ENCODE assay signal across 11 cellular contexts in the genomic region with DNA sequence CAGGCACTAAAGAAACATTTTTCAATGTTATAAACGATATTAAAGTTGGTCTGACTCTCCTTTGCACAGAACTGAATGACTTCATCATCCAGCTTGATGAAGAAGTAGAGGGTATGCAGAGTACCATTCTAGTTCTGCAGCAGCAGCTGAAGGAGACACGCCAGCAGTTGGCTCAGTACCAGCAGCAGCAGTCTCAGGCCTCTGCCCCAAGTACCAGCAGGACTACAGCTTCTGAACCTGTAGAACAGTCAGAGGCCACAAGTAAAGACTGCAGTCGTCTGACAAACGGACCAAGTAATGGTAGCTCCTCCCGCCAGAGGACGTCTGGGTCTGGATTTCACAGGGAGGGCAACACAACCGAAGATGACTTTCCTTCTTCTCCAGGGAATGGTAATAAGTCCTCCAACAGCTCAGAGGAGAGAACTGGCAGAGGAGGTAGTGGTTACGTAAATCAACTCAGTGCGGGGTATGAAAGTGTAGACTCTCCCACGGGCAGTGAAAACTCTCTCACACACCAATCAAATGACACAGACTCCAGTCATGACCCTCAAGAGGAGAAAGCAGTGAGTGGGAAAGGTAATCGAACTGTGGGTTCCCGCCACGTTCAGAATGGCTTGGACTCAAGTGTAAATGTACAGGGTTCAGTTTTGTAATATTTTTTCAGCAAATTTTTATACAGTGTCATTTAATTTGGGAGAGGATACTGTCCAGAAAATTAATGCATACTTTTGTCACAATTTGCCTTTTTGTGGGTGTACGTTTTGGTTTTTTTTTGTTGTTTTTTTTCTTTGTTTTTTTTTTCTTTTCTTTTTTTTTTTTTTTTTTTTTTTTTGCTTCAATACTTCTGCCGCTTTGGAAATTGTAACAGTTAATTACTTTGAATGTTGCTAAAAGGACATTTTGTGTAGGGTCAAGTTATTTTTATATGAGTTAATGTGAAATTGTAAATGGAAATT. TPM values are rescaled to one million over a fixed set of nuclear protein-coding genes. Genes with fewer than 3 reads are reported as not detected.
DNase-seq lines count a peak whose midpoint lies in the region; ATAC-seq and TF ChIP-seq lines count a peak whose summit lies in the region.
"Had no signal": no experiment of that assay in that cellular context is flagged by ENCODE, and none has a peak within 500 bp of the region (broad histone marks: within the 10 kb centered on the region; RNA-seq: fewer than 3 reads in every experiment).

No MANE protein-coding gene starts in this region.

- no peak overlapping the region for H3K4me2 ChIP-seq in GM23248 (ENCODE audit: unreplicated experiment)

- H3F3A ChIP-seq in GM23248 (ENCODE audit: insufficient read depth) = peaks cover 72% of the 10 kb centered on the region

- H2AFZ ChIP-seq in GM23248 = no peak overlapping the region

- no peak overlapping the region for H3K4me3 ChIP-seq in GM23248

- peaks cover 16% of the 10 kb centered on the region for H3K4me1 ChIP-seq in GM23248 (ENCODE audit: insufficient read depth)

- DNase-seq in CD14-positive monocyte (ENCODE audit: low spot score) (no peak), GM23248 (peak; percentile 20), nephron progenitor cell (no peak), KG1 (lab: John Stamatoyannopoulos, UW) (no peak), H4 (ENCODE audit: low spot score) (no peak)
- DNase-seq: activated CD4-positive, alpha-beta T cell treated with anti-CD3 and anti-CD28 coated beads, Interleukin-2, amount 50 U/mL, for 1 hour; naive B cell; NCI-H1105 had no signal

- peaks cover 62% of the 10 kb centered on the region for H3K36me3 ChIP-seq in GM23248 (ENCODE audit: low read depth)

- peak overlapping the region in 4 of 7 donors; percentile 1 to 67 (median 20) for H3K27ac Mint-ChIP-seq in CD14-positive monocyte
- peak overlapping the region in 3 of 5 experiments; percentile 21 to 58 (median 58) for H3K27ac Mint-ChIP-seq in brain
- H3K27ac Mint-ChIP-seq in nephron progenitor cell = peak overlapping the region; percentile 94

- H3K27me3 ChIP-seq in GM23248 (replicated peaks; ENCODE audit: insufficient read depth) = no peaks in the 10 kb centered on the region

- H3K4me1 Mint-ChIP-seq in CD14-positive monocyte = peaks cover 6% of the 10 kb centered on the region
- H3K4me1 Mint-ChIP-seq in brain = peaks cover 6% of the 10 kb centered on the region
- H3K4me1 Mint-ChIP-seq in nephron progenitor cell = peaks cover 12% of the 10 kb centered on the region

- WGBS in GM23248 (ENCODE audit: low coverage in 1 of 2, low lambda C conversion rate in 2 of 2, missing lambda C conversion rate in 2 of 2), 2 experiments = 73 to 74% methylated on average over 15 of the region's 15 CpGs

- in situ Hi-C loops in GM23248 (cut with MboI) = no loop called here

- peaks cover 63% of the 10 kb centered on the region for H3K79me2 ChIP-seq in GM23248 (ENCODE audit: insufficient read depth)

- H3K9ac ChIP-seq in GM23248 = no peak overlapping the region

- peaks cover 68 to 78% of the 10 kb centered on the region in 2 donors for H3K36me3 Mint-ChIP-seq in CD14-positive monocyte
- H3K36me3 Mint-ChIP-seq in brain = peaks cover 54% of the 10 kb centered on the region
- H3K36me3 Mint-ChIP-seq in nephron progenitor cell (ENCODE audit: low read depth) = peaks cover 71% of the 10 kb centered on the region

- H3K27me3 Mint-ChIP-seq in CD14-positive monocyte (ENCODE audit: low read depth in 3 of 3) (no peaks in the 10 kb centered on the region), brain (no peaks in the 10 kb centered on the region), nephron progenitor cell (ENCODE audit: low read depth, poor library complexity) (peaks cover 4% of the 10 kb centered on the region)
- H3K27me3 Mint-ChIP-seq: naive B cell had no signal

- TF ChIP-seq CTCF in CD14-positive monocyte (IDR thresholded peaks at IDR 0.05) = no peak
- TF ChIP-seq CTCF in brain (conservative IDR thresholded peaks at IDR 0.05) = no peak
- TF ChIP-seq CTCF in nephron progenitor cell (IDR thresholded peaks at IDR 0.05) = no peak

- H3K9me3 ChIP-seq in GM23248 (ENCODE audit: low read depth) = no peaks in the 10 kb centered on the region

- intact Hi-C loops in CD14-positive monocyte (cut with micrococcal nuclease) = loop anchor here in 1 of 2 donors (5.0 kb wide), 1 partner anchor 32 kb away; a partner anchor contains a TSS

- H4K20me1 ChIP-seq in GM23248 (ENCODE audit: insufficient read depth) = no peaks in the 10 kb centered on the region

- H3K27ac ChIP-seq in GM23248 = peak overlapping the region; percentile 7; the same call in 1 of the 2 replicates

- no peaks in the 10 kb centered on the region for H3K9me3 Mint-ChIP-seq in CD14-positive monocyte
- H3K9me3 Mint-ChIP-seq in brain = no peaks in the 10 kb centered on the region
- no peaks in the 10 kb centered on the region for H3K9me3 Mint-ChIP-seq in nephron progenitor cell
- H3K9me3 Mint-ChIP-seq: naive B cell had no signal

- H3K9me2 ChIP-seq in GM23248 (ENCODE audit: insufficient read depth) = no peaks in the 10 kb centered on the region

- H3K4me3 Mint-ChIP-seq in CD14-positive monocyte (no peak overlapping the region), brain (no peak overlapping the region), nephron progenitor cell (no peak overlapping the region)

- ATAC-seq in GM19023 (IDR thresholded peaks at IDR 0.05; ENCODE audit: unreplicated experiment) (no peak), GM18868 (IDR thresholded peaks at IDR 0.05; ENCODE audit: unreplicated experiment) (no peak)

RNA-seq across cellular contexts. Expression of a gene that starts 6.6 kb away (rescaled TPM):
- polyA plus RNA-seq in CD14-positive monocyte (10 to 100 TPM; 19.5 to 24.4 TPM), GM23248 (2016; fragmentation: Nextera tagmentation; extraction: Ambion mirVana) (17.6 and 18.9 TPM in 2 replicates), brain (ENCODE audit: insufficient read depth, low read depth, low replicate concordance) (72.9 TPM)
- total RNA-seq in GM23248 (2014; rRNA removed; shearing (Covaris generic)) = 10.1 and 10.5 TPM in 2 replicates
- 37.4 and 40.5 TPM in 2 replicates for total RNA-seq in H4 (2014; rRNA removed; shearing (Covaris generic))

RNA-seq across cellular contexts. Expression of a gene that starts 27.9 kb away (rescaled TPM):
- polyA plus RNA-seq in CD14-positive monocyte (10 to 100 TPM; 94.7 to 95.9 TPM), GM23248 (2016; fragmentation: Nextera tagmentation; extraction: Ambion mirVana) (87.8 and 89.8 TPM in 2 replicates), brain (ENCODE audit: insufficient read depth, low read depth, low replicate concordance) (65.7 TPM)
- total RNA-seq in GM23248 (2014; rRNA removed; shearing (Covaris generic)) = 57.8 and 64.8 TPM in 2 replicates
- total RNA-seq in H4 (2014; rRNA removed; shearing (Covaris generic)) = 56.3 and 61.8 TPM in 2 replicates

RNA-seq across cellular contexts. Expression of a gene that starts 34.2 kb away (rescaled TPM):
- polyA plus RNA-seq in CD14-positive monocyte (10 to 100 TPM; 44.5 to 69.3 TPM), GM23248 (2016; fragmentation: Nextera tagmentation; extraction: Ambion mirVana) (188 and 190 TPM in 2 replicates), brain (ENCODE audit: insufficient read depth, low read depth, low replicate concordance) (432 TPM)
- 260 and 354 TPM in 2 replicates for total RNA-seq in GM23248 (2014; rRNA removed; shearing (Covaris generic))
- total RNA-seq in H4 (2014; rRNA removed; shearing (Covaris generic)) = 210 and 251 TPM in 2 replicates

RNA-seq across cellular contexts. Expression of a gene that starts 35.0 kb away (rescaled TPM):
- polyA plus RNA-seq in CD14-positive monocyte = 10 to 100 TPM; 74.1 to 88.2 TPM
- 61.8 and 91.3 TPM in 2 replicates for total RNA-seq in GM23248 (2014; rRNA removed; shearing (Covaris generic))
- polyA plus RNA-seq in GM23248 (2016; fragmentation: Nextera tagmentation; extraction: Ambion mirVana) = 110 and 112 TPM in 2 replicates
- polyA plus RNA-seq in brain (ENCODE audit: insufficient read depth, low read depth, low replicate concordance) = 105 TPM
- 107 and 120 TPM in 2 replicates for total RNA-seq in H4 (2014; rRNA removed; shearing (Covaris generic))

RNA-seq across cellular contexts. Expression of a gene that starts 44.8 kb away (rescaled TPM):
- polyA plus RNA-seq in CD14-positive monocyte (not detected), GM23248 (2016; fragmentation: Nextera tagmentation; extraction: Ambion mirVana) (not detected in 2 replicates), brain (ENCODE audit: insufficient read depth, low read depth, low replicate concordance) (0.36 TPM)
- total RNA-seq in GM23248 (2014; rRNA removed; shearing (Covaris generic)) = not detected in 2 replicates
- not detected in 2 replicates for total RNA-seq in H4 (2014; rRNA removed; shearing (Covaris generic))

Comparison
In these comparisons a context has a peak if more than half of its experiments do, and no peak if none do; other contexts are left out.
1. H3K27ac Mint-ChIP-seq: peak in every context shown above with its lines; median percentile 94 in nephron progenitor cell; 58 in brain; 20 in CD14-positive monocyte.